Comparison of ENCODE assay signal across 14 cellular contexts in the genomic region with DNA sequence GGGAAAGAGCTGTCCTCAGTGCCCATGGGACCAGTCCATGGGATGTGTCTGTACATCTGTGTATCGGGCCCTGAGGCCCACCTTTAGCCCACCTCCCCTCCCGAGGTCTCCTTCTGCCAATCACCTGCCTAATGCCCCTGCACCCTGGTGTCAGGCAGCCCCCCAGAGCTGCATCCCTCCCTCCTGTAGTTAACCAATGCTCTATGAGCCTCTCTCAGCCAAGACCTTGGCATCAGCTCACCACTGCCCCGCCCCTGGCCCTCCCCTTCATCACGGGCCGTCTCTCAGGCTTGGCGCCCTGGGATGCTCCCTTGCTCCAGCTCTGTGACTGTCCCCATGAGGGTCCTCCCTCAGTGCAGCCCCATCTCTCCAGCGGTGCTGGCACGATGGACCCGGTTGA. TPM values are rescaled to one million over a fixed set of nuclear protein-coding genes. Genes with fewer than 3 reads are reported as not detected.
DNase-seq lines count a peak whose midpoint lies in the region; ATAC-seq and TF ChIP-seq lines count a peak whose summit lies in the region.
"Had no signal": no experiment of that assay in that cellular context is flagged by ENCODE, and none has a peak within 500 bp of the region (broad histone marks: within the 10 kb centered on the region; RNA-seq: fewer than 3 reads in every experiment).

No MANE protein-coding gene starts in this region.

- H3K36me3 ChIP-seq in heart left ventricle: no peaks in the 10 kb centered on the region
- H3K36me3 ChIP-seq in mucosa of stomach (ENCODE audit: control insufficient read depth, insufficient read depth, low read length): peaks cover 6% of the 10 kb centered on the region
- H3K36me3 ChIP-seq in tibial nerve: peaks cover 0 to 9% (median 6%) of the 10 kb centered on the region in 3 donors
- H3K36me3 ChIP-seq: neutrophil, thyroid gland had no signal

- H3K4me3 ChIP-seq in heart left ventricle (no peak overlapping the region), dorsolateral prefrontal cortex (no peak overlapping the region), mucosa of stomach (ENCODE audit: low read length) (no peak overlapping the region), tibial nerve (no peak overlapping the region)
- H3K4me3 ChIP-seq: thyroid gland had no signal

- H3K27ac ChIP-seq in heart left ventricle (peak overlapping the region in 9 of 12 donors; percentile 20 to 73 (median 43)), dorsolateral prefrontal cortex (peak overlapping the region in 58 of 59 donors; percentile 6 to 100 (median 98)), tibial nerve (peak overlapping the region in 3 of 4 donors; percentile 29 to 95 (median 95))
- H3K27ac ChIP-seq: neutrophil, thyroid gland had no signal

- intact Hi-C loops in heart left ventricle (cut with DNase I): no loop called here
- intact Hi-C loops in Right ventricle myocardium superior (cut with DNase I): no loop called here
- intact Hi-C loops in dorsolateral prefrontal cortex (cut with DNase I): no loop called here

- no peak for TF ChIP-seq EP300 in tibial nerve (IDR thresholded peaks at IDR 0.05)

- 66 to 81% (median 74%) methylated on average over 9 of the region's 9 CpGs for WGBS in heart left ventricle, 4 donors
- WGBS in tibial nerve, 2 donors: 49 to 57% methylated on average over 9 of the region's 9 CpGs

- no peaks in the 10 kb centered on the region for H3K36me3 Mint-ChIP-seq in activated CD4-positive, alpha-beta T cell treated with anti-CD3 and anti-CD28 coated beads, Interleukin-2, amount 10 ng/mL, durations not matched to agents 7 days and 5 days (ENCODE audit: low read depth)

- no peaks in the 10 kb centered on the region for H3K9me3 Mint-ChIP-seq in activated CD4-positive, alpha-beta T cell treated with anti-CD3 and anti-CD28 coated beads, Interleukin-2, amount 10 ng/mL, durations not matched to agents 7 days and 5 days

- no peak overlapping the region for H3K27ac Mint-ChIP-seq in activated CD4-positive, alpha-beta T cell treated with anti-CD3 and anti-CD28 coated beads, Interleukin-2, amount 10 ng/mL, durations not matched to agents 7 days and 5 days

- CTCF ChIA-PET in activated CD4-positive, alpha-beta T cell treated with anti-CD3 and anti-CD28 coated beads, Interleukin-2, amount 10 ng/mL, durations not matched to agents 7 days and 5 days (lab: Charles Lee): interaction anchor here (0.7 to 1.5 kb wide), 5 partner anchors 8 to 1236 kb away, joined by 3 to 5 read pairs (median 4); no protein-coding TSS in a partner anchor

- H3K4me1 ChIP-seq in heart left ventricle: peaks cover 14 to 61% (median 30%) of the 10 kb centered on the region in 12 donors
- H3K4me1 ChIP-seq in mucosa of stomach (ENCODE audit: control insufficient read depth, insufficient read depth, low read length): peaks cover 65% of the 10 kb centered on the region
- peaks cover 0 to 99% (median 51%) of the 10 kb centered on the region in 4 donors for H3K4me1 ChIP-seq in tibial nerve

- ATAC-seq in heart left ventricle (no peak), Right ventricle myocardium superior (ENCODE audit: poor library complexity) (no peak), GM18861 (IDR thresholded peaks at IDR 0.05; ENCODE audit: unreplicated experiment) (no peak)

- H3K4me3 Mint-ChIP-seq in activated CD4-positive, alpha-beta T cell treated with anti-CD3 and anti-CD28 coated beads, Interleukin-2, amount 10 ng/mL, durations not matched to agents 7 days and 5 days: no peak overlapping the region

- peaks cover 27% of the 10 kb centered on the region for H3K4me1 Mint-ChIP-seq in activated CD4-positive, alpha-beta T cell treated with anti-CD3 and anti-CD28 coated beads, Interleukin-2, amount 10 ng/mL, durations not matched to agents 7 days and 5 days

- TF ChIP-seq POLR2A in heart left ventricle (IDR thresholded peaks at IDR 0.05) (no peak), tibial nerve (IDR thresholded peaks at IDR 0.05) (no peak)

- H3K27me3 ChIP-seq in heart left ventricle (no peaks in the 10 kb centered on the region), dorsolateral prefrontal cortex (no peaks in the 10 kb centered on the region), mucosa of stomach (ENCODE audit: control insufficient read depth, insufficient read depth, low read length) (no peaks in the 10 kb centered on the region), tibial nerve (no peaks in the 10 kb centered on the region)
- H3K27me3 ChIP-seq: thyroid gland had no signal

- peak overlapping the region; percentile 68 for H3K9ac ChIP-seq in mucosa of stomach (ENCODE audit: low read length)

- POLR2A ChIA-PET in activated CD4-positive, alpha-beta T cell treated with anti-CD3 and anti-CD28 coated beads, Interleukin-2, amount 10 ng/mL, durations not matched to agents 7 days and 5 days (lab: Charles Lee): interaction anchor here (0.7 kb wide), 1 partner anchor 565 kb away, joined by 9 read pairs; no protein-coding TSS in a partner anchor

- DNase-seq in heart left ventricle (no peak), Right ventricle myocardium superior (no peak), dorsolateral prefrontal cortex (peak in 4 of 10 donors; percentile 66 to 70 (median 68)), tibial nerve (ENCODE audit: low spot score in 2 of 2) (no peak), ecto neural progenitor cell (ENCODE audit: low spot score) (no peak)
- no peak for DNase-seq in activated CD4-positive, alpha-beta T cell treated with anti-CD3 and anti-CD28 coated beads, Interleukin-2, amount 10 ng/mL, durations not matched to agents 7 days and 5 days
- DNase-seq: activated CD4-positive, alpha-beta T cell treated with anti-CD3 and anti-CD28 coated beads, Interleukin-2, amount 50 U/mL, for 48 hours; GOT3; NCI-H1105 treated with DMSO at 0.1 percent for 48 hours; NCI-H2171; thyroid gland had no signal

- H3K9me3 ChIP-seq in heart left ventricle: no peaks in the 10 kb centered on the region
- no peaks in the 10 kb centered on the region for H3K9me3 ChIP-seq in mucosa of stomach (ENCODE audit: control insufficient read depth, low read length)
- no peaks in the 10 kb centered on the region for H3K9me3 ChIP-seq in tibial nerve
- H3K9me3 ChIP-seq: neutrophil, thyroid gland had no signal

- no peaks in the 10 kb centered on the region for H3K27me3 Mint-ChIP-seq in activated CD4-positive, alpha-beta T cell treated with anti-CD3 and anti-CD28 coated beads, Interleukin-2, amount 10 ng/mL, durations not matched to agents 7 days and 5 days

- TF ChIP-seq CTCF in heart left ventricle (IDR thresholded peaks at IDR 0.05) (no peak), dorsolateral prefrontal cortex (IDR thresholded peaks at IDR 0.05 in 54 of 56, conservative IDR thresholded peaks at IDR 0.05 in 2 of 56; ENCODE audit: low read depth in 1 of 56, partially characterized antibody in 56 of 56) (no peak), tibial nerve (IDR thresholded peaks at IDR 0.05) (no peak)

RNA-seq across cellular contexts. Expression of a gene that starts 18.5 kb away (rescaled TPM):
- total RNA-seq in heart left ventricle (1 to 10 TPM; 3.4 to 9.9 (median 4.7) TPM), Right ventricle myocardium superior (3.9 TPM), dorsolateral prefrontal cortex (100 to 1,000 TPM in 30 of 120 experiments, 10 to 100 TPM in 90; 57.7 to 147 (median 92.3) TPM), tibial nerve (10 to 100 TPM; 26.2 to 32.7 (median 32.2) TPM)
- 1 to 10 TPM; 2.2 to 2.6 TPM for polyA plus RNA-seq in heart left ventricle
- total RNA-seq in activated CD4-positive, alpha-beta T cell treated with anti-CD3 and anti-CD28 coated beads, Interleukin-2, amount 10 ng/mL, durations not matched to agents 7 days and 5 days: 10 to 100 TPM; 12.8 to 15.5 TPM

RNA-seq across cellular contexts. Expression of a gene that starts 26.8 kb away (rescaled TPM):
- 10 to 100 TPM; 15.4 to 25.2 (median 18.7) TPM for total RNA-seq in heart left ventricle
- polyA plus RNA-seq in heart left ventricle: 10 to 100 TPM in 1 of 2 donors, 1 to 10 TPM in 1; 6.5 to 22.3 TPM
- 16.7 TPM for total RNA-seq in Right ventricle myocardium superior
- 10 to 100 TPM; 21.3 to 40.7 (median 28.0) TPM for total RNA-seq in dorsolateral prefrontal cortex
- total RNA-seq in tibial nerve: 10 to 100 TPM; 18.0 to 38.2 (median 26.9) TPM
- 10 to 100 TPM; 34.8 to 40.0 TPM for total RNA-seq in activated CD4-positive, alpha-beta T cell treated with anti-CD3 and anti-CD28 coated beads, Interleukin-2, amount 10 ng/mL, durations not matched to agents 7 days and 5 days

RNA-seq across cellular contexts. Expression of a gene that starts 45.0 kb away (rescaled TPM):
- total RNA-seq in heart left ventricle (100 to 1,000 TPM; 117 to 322 (median 168) TPM), Right ventricle myocardium superior (200 TPM), dorsolateral prefrontal cortex (100 to 1,000 TPM; 110 to 287 (median 161) TPM), tibial nerve (100 to 1,000 TPM; 347 to 405 (median 390) TPM)
- 100 to 1,000 TPM; 378 to 458 TPM for polyA plus RNA-seq in heart left ventricle
- total RNA-seq in activated CD4-positive, alpha-beta T cell treated with anti-CD3 and anti-CD28 coated beads, Interleukin-2, amount 10 ng/mL, durations not matched to agents 7 days and 5 days: 100 to 1,000 TPM; 372 to 437 TPM

RNA-seq across cellular contexts. Expression of a gene that starts 57.2 kb away (rescaled TPM):
- 100 to 1,000 TPM in 2 of 9 donors, 10 to 100 TPM in 7; 33.2 to 108 (median 44.5) TPM for total RNA-seq in heart left ventricle
- polyA plus RNA-seq in heart left ventricle: 100 to 1,000 TPM; 154 to 220 TPM
- total RNA-seq in Right ventricle myocardium superior: 59.0 TPM
- 100 to 1,000 TPM in 2 of 120 experiments, 10 to 100 TPM in 118; 44.3 to 109 (median 63.6) TPM for total RNA-seq in dorsolateral prefrontal cortex
- total RNA-seq in tibial nerve: 100 to 1,000 TPM; 178 to 206 (median 197) TPM
- 10 to 100 TPM; 51.8 to 69.3 TPM for total RNA-seq in activated CD4-positive, alpha-beta T cell treated with anti-CD3 and anti-CD28 coated beads, Interleukin-2, amount 10 ng/mL, durations not matched to agents 7 days and 5 days

Comparison
In these comparisons a context has a peak if more than half of its experiments do, and no peak if none do; other contexts are left out.
1. H3K27ac ChIP-seq: peak in every context shown above with its lines; median percentile 98 in dorsolateral prefrontal cortex; 95 in tibial nerve; 43 in heart left ventricle.